In genomic region chr18:23879126-23879525, GRCh38 we compare ENCODE assay signal across 29 cellular contexts.
"Had no signal": no experiment of that assay in that cellular context is flagged by ENCODE, and none has a peak within 500 bp of the region (broad histone marks: within the 10 kb centered on the region; RNA-seq: fewer than 3 reads in every experiment).

No MANE protein-coding gene starts in this region.

- H3K27ac Mint-ChIP-seq: immature natural killer cell; mesothelial cell of epicardium; naive B cell; natural killer cell; nephron progenitor cell; neural progenitor cell; progenitor cell of endocrine pancreas; stimulated activated naive CD8-positive, alpha-beta T cell treated with anti-CD3 and anti-CD28 coated beads, Interleukin-15, Interleukin-2, amounts not matched to agents 100 ng/mL and 50 ng/mL, for 24 hours had no signal

- H3K9ac ChIP-seq: neural progenitor cell had no signal

- H3K27me3 ChIP-seq: heart left ventricle, neural progenitor cell, ovary, suprapubic skin, tibial artery, upper lobe of right lung had no signal

- H3K36me3 Mint-ChIP-seq: mesothelial cell of epicardium, naive B cell, natural killer cell, neural progenitor cell had no signal

- H3K9me3 Mint-ChIP-seq: immature natural killer cell; mesothelial cell of epicardium; naive B cell; natural killer cell; nephron progenitor cell; neural progenitor cell; stimulated activated naive CD8-positive, alpha-beta T cell treated with anti-CD3 and anti-CD28 coated beads, Interleukin-15, Interleukin-2, amounts not matched to agents 100 ng/mL and 50 ng/mL, for 24 hours had no signal

- H3K4me3 Mint-ChIP-seq: immature natural killer cell; mesothelial cell of epicardium; naive B cell; natural killer cell; nephron progenitor cell; neural progenitor cell; stimulated activated naive CD8-positive, alpha-beta T cell treated with anti-CD3 and anti-CD28 coated beads, Interleukin-15, Interleukin-2, amounts not matched to agents 100 ng/mL and 50 ng/mL, for 24 hours had no signal

- DNase-seq: heart left ventricle; hypothalamus; immature natural killer cell; left ventricle myocardium inferior; mesendoderm; naive B cell; natural killer cell; nephron progenitor cell; ovary; stimulated activated CD4-positive, alpha-beta T cell treated with anti-CD3 and anti-CD28 coated beads, Interleukin-12 subunit alpha, Interleukin-12 subunit beta, amount 100 ng/mL, for 4 hours; stimulated activated CD4-positive, alpha-beta T cell treated with anti-CD3 and anti-CD28 coated beads, Interleukin-15, amount 100 ng/mL, for 24 hours; stimulated activated CD4-positive, alpha-beta T cell treated with anti-CD3 and anti-CD28 coated beads, Interleukin-4, amount 100 ng/mL, for 4 hours; stimulated activated CD8-positive, alpha-beta memory T cell treated with anti-CD3 and anti-CD28 coated beads, Interleukin-4, amount 100 ng/mL, for 48 hours; stimulated activated naive CD4-positive, alpha-beta T cell; tibial artery; trophoblast cell; upper lobe of right lung had no signal

- H3K36me3 ChIP-seq: neural progenitor cell, ovary, thoracic aorta, upper lobe of right lung had no signal

- ATAC-seq: heart left ventricle, natural killer cell, right cardiac atrium, sciatic nerve, upper lobe of right lung had no signal

- H3K4me2 ChIP-seq: neural progenitor cell had no signal

- FAIRE-seq: islet of Langerhans, urothelium cell line had no signal

- H3K27me3 Mint-ChIP-seq: stimulated activated naive CD8-positive, alpha-beta T cell treated with anti-CD3 and anti-CD28 coated beads, Interleukin-15, Interleukin-2, amounts not matched to agents 100 ng/mL and 50 ng/mL, for 24 hours had no signal

- H3K9me3 ChIP-seq: heart left ventricle, left ventricle myocardium inferior, ovary, suprapubic skin, thoracic aorta, tibial artery, upper lobe of right lung had no signal

- H3K27ac ChIP-seq: heart left ventricle, left ventricle myocardium inferior, neural progenitor cell, ovary, skin epidermis, suprapubic skin, thoracic aorta, tibial artery, upper lobe of right lung had no signal

- H2AFZ ChIP-seq: neural progenitor cell had no signal

- H3K4me3 ChIP-seq: heart left ventricle, left ventricle myocardium inferior, lung, neural progenitor cell, ovary, skin epidermis, suprapubic skin, thoracic aorta, tibial artery, upper lobe of right lung had no signal
